In the genomic region with DNA sequence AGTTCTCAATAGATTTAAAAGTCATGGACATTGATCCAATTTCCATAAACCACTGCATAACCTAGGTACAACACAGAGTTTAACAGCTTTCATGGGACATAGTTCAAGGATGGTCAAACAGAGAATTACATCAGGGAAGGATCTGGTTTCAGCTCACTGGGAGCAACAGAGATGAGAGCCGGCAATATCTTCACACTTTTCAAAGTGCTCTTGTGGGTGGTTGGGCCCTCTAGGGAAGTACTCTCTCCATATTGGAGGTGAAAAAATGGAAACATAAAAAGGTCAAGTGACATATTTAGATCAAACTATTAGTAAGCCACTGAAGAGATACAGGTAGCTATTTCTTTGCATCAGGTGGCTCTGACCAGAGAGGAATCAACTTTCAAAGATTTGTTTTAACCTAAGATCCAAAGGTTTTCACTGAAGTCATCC, we compare ENCODE assay signal across 2 cellular contexts.
TF ChIP-seq lines count a peak whose summit lies in the region.

No MANE protein-coding gene starts in this region.

TF ChIP-seq in HEK293, 187 proteins besides CTCF, POLR2A, EP300 and RAD21 (continued from another document and continues in another):
- TF ChIP-seq, protein P1, sequence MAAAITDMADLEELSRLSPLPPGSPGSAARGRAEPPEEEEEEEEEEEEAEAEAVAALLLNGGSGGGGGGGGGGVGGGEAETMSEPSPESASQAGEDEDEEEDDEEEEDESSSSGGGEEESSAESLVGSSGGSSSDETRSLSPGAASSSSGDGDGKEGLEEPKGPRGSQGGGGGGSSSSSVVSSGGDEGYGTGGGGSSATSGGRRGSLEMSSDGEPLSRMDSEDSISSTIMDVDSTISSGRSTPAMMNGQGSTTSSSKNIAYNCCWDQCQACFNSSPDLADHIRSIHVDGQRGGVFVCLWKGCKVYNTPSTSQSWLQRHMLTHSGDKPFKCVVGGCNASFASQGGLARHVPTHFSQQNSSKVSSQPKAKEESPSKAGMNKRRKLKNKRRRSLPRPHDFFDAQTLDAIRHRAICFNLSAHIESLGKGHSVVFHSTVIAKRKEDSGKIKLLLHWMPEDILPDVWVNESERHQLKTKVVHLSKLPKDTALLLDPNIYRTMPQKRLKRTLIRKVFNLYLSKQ (tag by site-specific recombination; IDR thresholded peaks at IDR 0.05; ENCODE audit: borderline replicate concordance): no peak
- TF ChIP-seq SCRT2 (tag by site-specific recombination; IDR thresholded peaks at IDR 0.05) (peak; percentile 74), ZNF473 (tag by site-specific recombination; IDR thresholded peaks at IDR 0.05) (no peak), FEZF1 (tag by site-specific recombination; IDR thresholded peaks at IDR 0.05) (no peak), ZSCAN23 (tag by site-specific recombination; IDR thresholded peaks at IDR 0.05) (no peak), ZNF623 (tag by site-specific recombination; IDR thresholded peaks at IDR 0.05) (no peak), KLF7 (tag by site-specific recombination; IDR thresholded peaks at IDR 0.05; ENCODE audit: borderline replicate concordance) (no peak), ZNF354C (tag by site-specific recombination; IDR thresholded peaks at IDR 0.05; ENCODE audit: borderline replicate concordance, low read depth) (no peak), ZNF76 (tag by site-specific recombination; IDR thresholded peaks at IDR 0.05; ENCODE audit: borderline replicate concordance, low read depth) (no peak), KLF8 (tag by site-specific recombination; IDR thresholded peaks at IDR 0.05) (no peak), ZNF394 (tag by site-specific recombination; IDR thresholded peaks at IDR 0.05; ENCODE audit: borderline replicate concordance) (0 out of 2 replicates have a peak, but pooled peaks have one; percentile 18), TCF7L2 (IDR thresholded peaks at IDR 0.05; ENCODE audit: borderline replicate concordance, low read depth, low read length) (no peak), ZFHX2 (tag by site-specific recombination; conservative IDR thresholded peaks at IDR 0.05) (no peak), ZNF768 (tag by site-specific recombination; IDR thresholded peaks at IDR 0.05) (no peak), ZNF837 (tag by site-specific recombination; IDR thresholded peaks at IDR 0.05) (no peak)
- TF ChIP-seq, protein P2, sequence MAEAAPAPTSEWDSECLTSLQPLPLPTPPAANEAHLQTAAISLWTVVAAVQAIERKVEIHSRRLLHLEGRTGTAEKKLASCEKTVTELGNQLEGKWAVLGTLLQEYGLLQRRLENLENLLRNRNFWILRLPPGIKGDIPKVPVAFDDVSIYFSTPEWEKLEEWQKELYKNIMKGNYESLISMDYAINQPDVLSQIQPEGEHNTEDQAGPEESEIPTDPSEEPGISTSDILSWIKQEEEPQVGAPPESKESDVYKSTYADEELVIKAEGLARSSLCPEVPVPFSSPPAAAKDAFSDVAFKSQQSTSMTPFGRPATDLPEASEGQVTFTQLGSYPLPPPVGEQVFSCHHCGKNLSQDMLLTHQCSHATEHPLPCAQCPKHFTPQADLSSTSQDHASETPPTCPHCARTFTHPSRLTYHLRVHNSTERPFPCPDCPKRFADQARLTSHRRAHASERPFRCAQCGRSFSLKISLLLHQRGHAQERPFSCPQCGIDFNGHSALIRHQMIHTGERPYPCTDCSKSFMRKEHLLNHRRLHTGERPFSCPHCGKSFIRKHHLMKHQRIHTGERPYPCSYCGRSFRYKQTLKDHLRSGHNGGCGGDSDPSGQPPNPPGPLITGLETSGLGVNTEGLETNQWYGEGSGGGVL (tag by site-specific recombination; IDR thresholded peaks at IDR 0.05): 0 out of 2 replicates have a peak, but pooled peaks have one; percentile 7
- TF ChIP-seq, protein P3, sequence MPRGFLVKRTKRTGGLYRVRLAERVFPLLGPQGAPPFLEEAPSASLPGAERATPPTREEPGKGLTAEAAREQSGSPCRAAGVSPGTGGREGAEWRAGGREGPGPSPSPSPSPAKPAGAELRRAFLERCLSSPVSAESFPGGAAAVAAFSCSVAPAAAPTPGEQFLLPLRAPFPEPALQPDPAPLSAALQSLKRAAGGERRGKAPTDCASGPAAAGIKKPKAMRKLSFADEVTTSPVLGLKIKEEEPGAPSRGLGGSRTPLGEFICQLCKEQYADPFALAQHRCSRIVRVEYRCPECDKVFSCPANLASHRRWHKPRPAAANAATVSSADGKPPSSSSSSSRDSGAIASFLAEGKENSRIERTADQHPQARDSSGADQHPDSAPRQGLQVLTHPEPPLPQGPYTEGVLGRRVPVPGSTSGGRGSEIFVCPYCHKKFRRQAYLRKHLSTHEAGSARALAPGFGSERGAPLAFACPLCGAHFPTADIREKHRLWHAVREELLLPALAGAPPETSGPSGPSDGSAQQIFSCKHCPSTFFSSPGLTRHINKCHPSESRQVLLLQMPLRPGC (tag by site-specific recombination; IDR thresholded peaks at IDR 0.05): no peak
- TF ChIP-seq, protein P4, sequence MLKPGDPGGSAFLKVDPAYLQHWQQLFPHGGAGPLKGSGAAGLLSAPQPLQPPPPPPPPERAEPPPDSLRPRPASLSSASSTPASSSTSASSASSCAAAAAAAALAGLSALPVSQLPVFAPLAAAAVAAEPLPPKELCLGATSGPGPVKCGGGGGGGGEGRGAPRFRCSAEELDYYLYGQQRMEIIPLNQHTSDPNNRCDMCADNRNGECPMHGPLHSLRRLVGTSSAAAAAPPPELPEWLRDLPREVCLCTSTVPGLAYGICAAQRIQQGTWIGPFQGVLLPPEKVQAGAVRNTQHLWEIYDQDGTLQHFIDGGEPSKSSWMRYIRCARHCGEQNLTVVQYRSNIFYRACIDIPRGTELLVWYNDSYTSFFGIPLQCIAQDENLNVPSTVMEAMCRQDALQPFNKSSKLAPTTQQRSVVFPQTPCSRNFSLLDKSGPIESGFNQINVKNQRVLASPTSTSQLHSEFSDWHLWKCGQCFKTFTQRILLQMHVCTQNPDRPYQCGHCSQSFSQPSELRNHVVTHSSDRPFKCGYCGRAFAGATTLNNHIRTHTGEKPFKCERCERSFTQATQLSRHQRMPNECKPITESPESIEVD (tag by site-specific recombination; IDR thresholded peaks at IDR 0.05): peak; percentile 72

TF ChIP-seq in HepG2, 621 proteins besides CTCF, POLR2A, EP300 and RAD21 (continued from another document and continues in another):
- no peak for TF ChIP-seq TAF15 (IDR thresholded peaks at IDR 0.05; ENCODE audit: low read depth, low read length, poor library complexity, severe bottlenecking)
- peak; percentile 64 to 75; a peak in 3 of 4 replicates for TF ChIP-seq NR2F1 (CRISPR knock-in tag; IDR thresholded peaks at IDR 0.05)
- TF ChIP-seq ZFP90 (CRISPR knock-in tag; IDR thresholded peaks at IDR 0.05; ENCODE audit: borderline replicate concordance): no peak
- TF ChIP-seq ZNF230 (CRISPR knock-in tag; IDR thresholded peaks at IDR 0.05): no peak
- peak; percentile 79 for TF ChIP-seq ERF (CRISPR knock-in tag; IDR thresholded peaks at IDR 0.05)
- TF ChIP-seq ZSCAN9 (CRISPR knock-in tag; IDR thresholded peaks at IDR 0.05; ENCODE audit: borderline replicate concordance): 0 out of 2 replicates have a peak, but pooled peaks have one; percentile 20
- TF ChIP-seq BCL6 (CRISPR knock-in tag; IDR thresholded peaks at IDR 0.05): peak; percentile 84
- TF ChIP-seq KLF11 (CRISPR knock-in tag; IDR thresholded peaks at IDR 0.05): 0 out of 2 replicates have a peak, but pooled peaks have one; percentile 70
- TF ChIP-seq, protein P5, sequence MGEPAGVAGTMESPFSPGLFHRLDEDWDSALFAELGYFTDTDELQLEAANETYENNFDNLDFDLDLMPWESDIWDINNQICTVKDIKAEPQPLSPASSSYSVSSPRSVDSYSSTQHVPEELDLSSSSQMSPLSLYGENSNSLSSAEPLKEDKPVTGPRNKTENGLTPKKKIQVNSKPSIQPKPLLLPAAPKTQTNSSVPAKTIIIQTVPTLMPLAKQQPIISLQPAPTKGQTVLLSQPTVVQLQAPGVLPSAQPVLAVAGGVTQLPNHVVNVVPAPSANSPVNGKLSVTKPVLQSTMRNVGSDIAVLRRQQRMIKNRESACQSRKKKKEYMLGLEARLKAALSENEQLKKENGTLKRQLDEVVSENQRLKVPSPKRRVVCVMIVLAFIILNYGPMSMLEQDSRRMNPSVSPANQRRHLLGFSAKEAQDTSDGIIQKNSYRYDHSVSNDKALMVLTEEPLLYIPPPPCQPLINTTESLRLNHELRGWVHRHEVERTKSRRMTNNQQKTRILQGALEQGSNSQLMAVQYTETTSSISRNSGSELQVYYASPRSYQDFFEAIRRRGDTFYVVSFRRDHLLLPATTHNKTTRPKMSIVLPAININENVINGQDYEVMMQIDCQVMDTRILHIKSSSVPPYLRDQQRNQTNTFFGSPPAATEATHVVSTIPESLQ (CRISPR knock-in tag; conservative IDR thresholded peaks at IDR 0.05): no peak
- peak; percentile 98 for TF ChIP-seq HNF4A (CRISPR knock-in tag; IDR thresholded peaks at IDR 0.05)
- no peak for TF ChIP-seq FOXP1 (IDR thresholded peaks at IDR 0.05)
- peak; percentile 72 for TF ChIP-seq FOXP1 (CRISPR knock-in tag; IDR thresholded peaks at IDR 0.05)
- TF ChIP-seq PPARG (CRISPR knock-in tag; conservative IDR thresholded peaks at IDR 0.05): peak; percentile 85
- TF ChIP-seq HES4 (CRISPR knock-in tag; IDR thresholded peaks at IDR 0.05; ENCODE audit: borderline replicate concordance): no peak
- TF ChIP-seq HDAC2 (CRISPR knock-in tag; IDR thresholded peaks at IDR 0.05): peak; percentile 83
- TF ChIP-seq, protein P6, sequence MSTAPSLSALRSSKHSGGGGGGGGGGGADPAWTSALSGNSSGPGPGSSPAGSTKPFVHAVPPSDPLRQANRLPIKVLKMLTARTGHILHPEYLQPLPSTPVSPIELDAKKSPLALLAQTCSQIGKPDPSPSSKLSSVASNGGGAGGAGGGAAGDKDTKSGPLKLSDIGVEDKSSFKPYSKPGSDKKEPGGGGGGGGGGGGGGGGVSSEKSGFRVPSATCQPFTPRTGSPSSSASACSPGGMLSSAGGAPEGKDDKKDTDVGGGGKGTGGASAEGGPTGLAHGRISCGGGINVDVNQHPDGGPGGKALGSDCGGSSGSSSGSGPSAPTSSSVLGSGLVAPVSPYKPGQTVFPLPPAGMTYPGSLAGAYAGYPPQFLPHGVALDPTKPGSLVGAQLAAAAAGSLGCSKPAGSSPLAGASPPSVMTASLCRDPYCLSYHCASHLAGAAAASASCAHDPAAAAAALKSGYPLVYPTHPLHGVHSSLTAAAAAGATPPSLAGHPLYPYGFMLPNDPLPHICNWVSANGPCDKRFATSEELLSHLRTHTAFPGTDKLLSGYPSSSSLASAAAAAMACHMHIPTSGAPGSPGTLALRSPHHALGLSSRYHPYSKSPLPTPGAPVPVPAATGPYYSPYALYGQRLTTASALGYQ (CRISPR knock-in tag; IDR thresholded peaks at IDR 0.05): 0 out of 2 replicates have a peak, but pooled peaks have one; percentile 35
- peak; percentile 95 for TF ChIP-seq ZNF644 (CRISPR knock-in tag; IDR thresholded peaks at IDR 0.05; ENCODE audit: low read depth)
- TF ChIP-seq, protein P7, sequence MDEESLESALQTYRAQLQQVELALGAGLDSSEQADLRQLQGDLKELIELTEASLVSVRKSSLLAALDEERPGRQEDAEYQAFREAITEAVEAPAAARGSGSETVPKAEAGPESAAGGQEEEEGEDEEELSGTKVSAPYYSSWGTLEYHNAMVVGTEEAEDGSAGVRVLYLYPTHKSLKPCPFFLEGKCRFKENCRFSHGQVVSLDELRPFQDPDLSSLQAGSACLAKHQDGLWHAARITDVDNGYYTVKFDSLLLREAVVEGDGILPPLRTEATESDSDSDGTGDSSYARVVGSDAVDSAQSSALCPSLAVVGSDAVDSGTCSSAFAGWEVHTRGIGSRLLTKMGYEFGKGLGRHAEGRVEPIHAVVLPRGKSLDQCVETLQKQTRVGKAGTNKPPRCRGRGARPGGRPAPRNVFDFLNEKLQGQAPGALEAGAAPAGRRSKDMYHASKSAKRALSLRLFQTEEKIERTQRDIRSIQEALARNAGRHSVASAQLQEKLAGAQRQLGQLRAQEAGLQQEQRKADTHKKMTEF (CRISPR knock-in tag; IDR thresholded peaks at IDR 0.05): peak; percentile 79
- peak; percentile 87; the same call in 1 of the 2 replicates for TF ChIP-seq EHMT2 (IDR thresholded peaks at IDR 0.05; ENCODE audit: borderline replicate concordance, low read depth, low read length)
- peak; percentile 89 for TF ChIP-seq NCOA2 (CRISPR knock-in tag; IDR thresholded peaks at IDR 0.05)
- TF ChIP-seq SAP130 (CRISPR knock-in tag; IDR thresholded peaks at IDR 0.05; ENCODE audit: low read depth): peak; percentile 50; the same call in 1 of the 2 replicates
- TF ChIP-seq, protein P8, sequence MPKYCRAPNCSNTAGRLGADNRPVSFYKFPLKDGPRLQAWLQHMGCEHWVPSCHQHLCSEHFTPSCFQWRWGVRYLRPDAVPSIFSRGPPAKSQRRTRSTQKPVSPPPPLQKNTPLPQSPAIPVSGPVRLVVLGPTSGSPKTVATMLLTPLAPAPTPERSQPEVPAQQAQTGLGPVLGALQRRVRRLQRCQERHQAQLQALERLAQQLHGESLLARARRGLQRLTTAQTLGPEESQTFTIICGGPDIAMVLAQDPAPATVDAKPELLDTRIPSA (CRISPR knock-in tag; IDR thresholded peaks at IDR 0.05; ENCODE audit: borderline replicate concordance): no peak
- TF ChIP-seq NFKBIZ (CRISPR knock-in tag; IDR thresholded peaks at IDR 0.05): 0 out of 2 replicates have a peak, but pooled peaks have one; percentile 64
- 0 out of 2 replicates have a peak, but pooled peaks have one; percentile 33 for TF ChIP-seq HOXA3 (CRISPR knock-in tag; IDR thresholded peaks at IDR 0.05)
- peak; percentile 18; the same call in 1 of the 2 replicates for TF ChIP-seq SMC3 (IDR thresholded peaks at IDR 0.05; ENCODE audit: low read length)
- no peak for TF ChIP-seq ZNF816 (CRISPR knock-in tag; IDR thresholded peaks at IDR 0.05; ENCODE audit: borderline replicate concordance)
- no peak for TF ChIP-seq CREB1 (IDR thresholded peaks at IDR 0.05)
- TF ChIP-seq CREB1 (CRISPR knock-in tag; IDR thresholded peaks at IDR 0.05): 0 out of 2 replicates have a peak, but pooled peaks have one; percentile 36
- TF ChIP-seq ZKSCAN8 (CRISPR knock-in tag; IDR thresholded peaks at IDR 0.05; ENCODE audit: borderline replicate concordance): peak; percentile 47; the same call in 1 of the 2 replicates
- TF ChIP-seq, protein P9, sequence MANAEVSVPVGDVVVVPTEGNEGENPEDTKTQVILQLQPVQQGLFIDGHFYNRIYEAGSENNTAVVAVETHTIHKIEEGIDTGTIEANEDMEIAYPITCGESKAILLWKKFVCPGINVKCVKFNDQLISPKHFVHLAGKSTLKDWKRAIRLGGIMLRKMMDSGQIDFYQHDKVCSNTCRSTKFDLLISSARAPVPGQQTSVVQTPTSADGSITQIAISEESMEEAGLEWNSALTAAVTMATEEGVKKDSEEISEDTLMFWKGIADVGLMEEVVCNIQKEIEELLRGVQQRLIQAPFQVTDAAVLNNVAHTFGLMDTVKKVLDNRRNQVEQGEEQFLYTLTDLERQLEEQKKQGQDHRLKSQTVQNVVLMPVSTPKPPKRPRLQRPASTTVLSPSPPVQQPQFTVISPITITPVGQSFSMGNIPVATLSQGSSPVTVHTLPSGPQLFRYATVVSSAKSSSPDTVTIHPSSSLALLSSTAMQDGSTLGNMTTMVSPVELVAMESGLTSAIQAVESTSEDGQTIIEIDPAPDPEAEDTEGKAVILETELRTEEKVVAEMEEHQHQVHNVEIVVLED (CRISPR knock-in tag; IDR thresholded peaks at IDR 0.05; ENCODE audit: borderline replicate concordance): peak; percentile 44; the same call in 1 of the 2 replicates
- TF ChIP-seq SOX6 (IDR thresholded peaks at IDR 0.05): no peak
- peak; percentile 79 for TF ChIP-seq SOX6 (CRISPR knock-in tag; IDR thresholded peaks at IDR 0.05)
- TF ChIP-seq, protein P10, sequence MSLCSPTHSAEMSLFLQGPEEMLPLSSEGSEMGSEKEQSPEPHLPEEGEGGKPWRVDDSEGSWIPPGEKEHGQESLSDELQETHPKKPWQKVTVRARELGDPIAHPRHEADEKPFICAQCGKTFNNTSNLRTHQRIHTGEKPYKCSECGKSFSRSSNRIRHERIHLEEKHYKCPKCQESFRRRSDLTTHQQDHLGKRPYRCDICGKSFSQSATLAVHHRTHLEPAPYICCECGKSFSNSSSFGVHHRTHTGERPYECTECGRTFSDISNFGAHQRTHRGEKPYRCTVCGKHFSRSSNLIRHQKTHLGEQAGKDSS (CRISPR knock-in tag; IDR thresholded peaks at IDR 0.05; ENCODE audit: borderline replicate concordance, low read depth): peak; percentile 84; the same call in 1 of the 2 replicates
- peak; percentile 65 for TF ChIP-seq CREM (IDR thresholded peaks at IDR 0.05)
- TF ChIP-seq CREM (CRISPR knock-in tag; IDR thresholded peaks at IDR 0.05): no peak
